In genomic region chr3:81747280-81747679, GRCh38 we compare ENCODE assay signal across 8 cellular contexts. TPM values are rescaled to one million over a fixed set of nuclear protein-coding genes. Genes with fewer than 3 reads are reported as not detected.
DNase-seq lines count a peak whose midpoint lies in the region; ATAC-seq, FAIRE-seq and TF ChIP-seq lines count a peak whose summit lies in the region.
"Not testable (repeated sequence)": the region's sequence is repeated elsewhere in the genome, so short reads cannot be mapped to it uniquely, and the experiment has no call there.

No MANE protein-coding gene starts in this region.

- H3K4me3 ChIP-seq in A549; GM12865 (ENCODE audit: low read depth, low read length); IMR-90 (ENCODE audit: insufficient read depth, low read depth, low read length); Panc1 (ENCODE audit: low read depth in 2 of 2, low read length in 2 of 2); GM12878; osteoblast (ENCODE audit: insufficient read depth, low read length); smooth muscle cell: not testable (repeated sequence)

- H3K14ac ChIP-seq in IMR-90 (replicated peaks; ENCODE audit: low read depth, low read length) = peak overlapping the region; percentile 63; the same call in 1 of the 2 replicates

- H3K9me1 ChIP-seq in IMR-90 (ENCODE audit: insufficient read depth, low read length) = not testable (repeated sequence)

- CTCF ChIA-PET in A549 (lab: Yijun Ruan, JAX) (interaction anchor here (0.8 to 1.2 kb wide), 3 partner anchors 18 to 166 kb away, joined by 3 to 4 read pairs (median 3); no protein-coding TSS in a partner anchor), GM12878 (lab: Yijun Ruan, JAX) (interaction anchor here (1.0 to 2.4 kb wide), 5 partner anchors 8 to 165 kb away, joined by 3 to 8 read pairs (median 6); no protein-coding TSS in a partner anchor)
- CTCF ChIA-PET in IMR-90 (lab: Yijun Ruan, JAX); Panc1 (lab: Charles Lee): not testable (repeated sequence)

- peaks cover 15% of the 10 kb centered on the region for H3F3A ChIP-seq in smooth muscle cell (ENCODE audit: low read depth)

- H3K79me1 ChIP-seq in IMR-90 (ENCODE audit: low read depth in 1 of 2, low read length in 2 of 2) = peaks cover 18 to 26% of the 10 kb centered on the region in 2 experiments

- not testable (repeated sequence) for H3K9ac ChIP-seq in IMR-90 (ENCODE audit: low read depth, low read length); GM12878 (ENCODE audit: control insufficient read depth, insufficient read depth, low read length); smooth muscle cell (ENCODE audit: low read depth)

- peak overlapping the region in 1 of 2 experiments; percentile 81; a peak in 2 of 4 replicates for H4K8ac ChIP-seq in IMR-90 (ENCODE audit: low read depth in 2 of 2, low read length in 2 of 2)

- intact Hi-C loops in IMR-90 (cut with micrococcal nuclease); Panc1 (cut with micrococcal nuclease; ENCODE audit: unreplicated experiment); GM12878 (cut with micrococcal nuclease; ENCODE audit: unreplicated experiment): not testable (repeated sequence)

- H3K79me2 ChIP-seq in GM12878 (ENCODE audit: control insufficient read depth, insufficient read depth, low read length) = not testable (repeated sequence)
- H3K79me2 ChIP-seq in osteoblast (ENCODE audit: insufficient read depth, low read length) (peaks cover 57% of the 10 kb centered on the region), smooth muscle cell (ENCODE audit: low read depth) (peaks cover 18% of the 10 kb centered on the region)

- peaks cover 15 to 26% of the 10 kb centered on the region in 2 donors for H3K4me1 Mint-ChIP-seq in immature natural killer cell

- TF ChIP-seq CTCF in A549 (IDR thresholded peaks at IDR 0.05); GM12865 (IDR thresholded peaks at IDR 0.05; ENCODE audit: insufficient read depth, low read depth, low read length, missing control alignments); IMR-90 (conservative IDR thresholded peaks at IDR 0.05; ENCODE audit: low read depth, low read length); Panc1 (IDR thresholded peaks at IDR 0.05); GM12878 (IDR thresholded peaks at IDR 0.05 in 2 of 3, conservative IDR thresholded peaks at IDR 0.05 in 1 of 3; ENCODE audit: control insufficient read depth in 2 of 3, extremely low read depth in 1 of 3, insufficient read depth in 1 of 3, low read depth in 3 of 3, low read length in 3 of 3); osteoblast (IDR thresholded peaks at IDR 0.05; ENCODE audit: extremely low read depth, low read depth, low read length); smooth muscle cell (IDR thresholded peaks at IDR 0.05; ENCODE audit: borderline replicate concordance, insufficient read depth, poor library complexity, severe bottlenecking): not testable (repeated sequence)

- not testable (repeated sequence) for TF ChIP-seq POLR2A in A549 (IDR thresholded peaks at IDR 0.05; ENCODE audit: low read length); IMR-90 (IDR thresholded peaks at IDR 0.05; ENCODE audit: low read depth, low read length); GM12878 (IDR thresholded peaks at IDR 0.05; ENCODE audit: low read depth, low read length)

- H3K9me3 Mint-ChIP-seq in immature natural killer cell = not testable (repeated sequence)

- TF ChIP-seq RAD21 in A549 (conservative IDR thresholded peaks at IDR 0.05 in 1 of 2, IDR thresholded peaks at IDR 0.05 in 1 of 2); IMR-90 (IDR thresholded peaks at IDR 0.05; ENCODE audit: low read length); GM12878 (IDR thresholded peaks at IDR 0.05; ENCODE audit: insufficient read depth, low read depth, low read length): not testable (repeated sequence)

- not testable (repeated sequence) for ATAC-seq in A549; IMR-90 (ENCODE audit: low read depth); Panc1
- peak; percentile 88 for ATAC-seq in GM12878

- peak overlapping the region; percentile 78; the same call in 1 of the 2 replicates for H2BK20ac ChIP-seq in IMR-90 (ENCODE audit: low read depth, low read length)

- not testable (repeated sequence) for DNase-seq in A549 (ENCODE audit: low read depth in 1 of 2, low spot score in 1 of 2); IMR-90; Panc1 (ENCODE audit: low read depth, low spot score); osteoblast (ENCODE audit: insufficient read length, low spot score, missing footprints); smooth muscle cell (lab: John Stamatoyannopoulos, UW; ENCODE audit: unreplicated experiment)
- DNase-seq in GM12865 (ENCODE audit: low read depth) (peak; percentile 26), GM12878 (ENCODE audit: low read depth, low spot score) (peak; percentile 37), immature natural killer cell (peak; percentile 34 to 40 (median 37))

- peak overlapping the region in 4 of 5 donors; percentile 30 to 46 (median 32) for H3K4me3 Mint-ChIP-seq in immature natural killer cell

- SMC1A ChIA-PET in GM12878 (lab: Charles Lee; ENCODE audit: uncharacterized antibody, unreplicated experiment) = interaction anchor here (1.0 to 4.9 kb wide), 4 partner anchors 9 to 71 kb away, joined by 3 to 18 read pairs (median 4); no protein-coding TSS in a partner anchor

- peak overlapping the region; percentile 60 for H4K5ac ChIP-seq in IMR-90 (ENCODE audit: low read depth, low read length)

- H4K91ac ChIP-seq in IMR-90 (ENCODE audit: insufficient read depth, low read depth, low read length) = peak overlapping the region; percentile 73; the same call in 1 of the 2 replicates

- H3K4me1 ChIP-seq in A549 (peaks cover 51% of the 10 kb centered on the region), IMR-90 (ENCODE audit: control insufficient read depth, insufficient read depth, low read length) (peaks cover 17% of the 10 kb centered on the region), Panc1 (ENCODE audit: control insufficient read depth, insufficient read depth, low read length) (peaks cover 16% of the 10 kb centered on the region), osteoblast (ENCODE audit: insufficient read depth, low read length) (peaks cover 49% of the 10 kb centered on the region), smooth muscle cell (ENCODE audit: low read depth) (peaks cover 15% of the 10 kb centered on the region)
- H3K4me1 ChIP-seq in GM12878 (ENCODE audit: control insufficient read depth, insufficient read depth, low read length) = not testable (repeated sequence)

- POLR2A ChIA-PET in A549 (lab: Yijun Ruan, JAX); IMR-90 (lab: Charles Lee; ENCODE audit: unreplicated experiment); Panc1 (lab: Charles Lee): not testable (repeated sequence)
- POLR2A ChIA-PET in GM12878 (lab: Charles Lee) = interaction anchor here (0.8 to 1.7 kb wide), 3 partner anchors 14 to 22 kb away, joined by 3 to 4 read pairs (median 3); partner anchors contain the start of gene GBE1

- H2AK9ac ChIP-seq in IMR-90 (replicated peaks; ENCODE audit: low read depth, low read length, poor library complexity) = not testable (repeated sequence)

- peak overlapping the region; percentile 74 for H2BK5ac ChIP-seq in IMR-90 (ENCODE audit: low read depth, low read length, poor library complexity, severe bottlenecking)

- H2BK15ac ChIP-seq in IMR-90 (ENCODE audit: low read depth, low read length) = 0 out of 3 replicates have a peak overlapping the region, but pooled peaks have one; percentile 25

- 86% methylated on average over 4 of the region's 4 CpGs for WGBS in A549 (ENCODE audit: missing lambda C conversion rate)
- WGBS in IMR-90 (ENCODE audit: extremely low coverage in 2 of 2, insufficient read length in 1 of 2), 2 experiments = no CpG with 5 or more reads among the region's 4 CpGs
- WGBS in GM12878 (ENCODE audit: insufficient coverage, insufficient replicate concordance, low lambda C conversion rate, missing lambda C conversion rate) = 92% methylated on average over 4 of the region's 4 CpGs
- WGBS in smooth muscle cell (ENCODE audit: low lambda C conversion rate) = 85% methylated on average over 4 of the region's 4 CpGs

- not testable (repeated sequence) for H3K4me2 ChIP-seq in A549; IMR-90 (ENCODE audit: low read depth, low read length); GM12878 (ENCODE audit: control insufficient read depth, insufficient read depth); osteoblast (ENCODE audit: insufficient read depth, low read length); smooth muscle cell

- not testable (repeated sequence) for H3K27me3 ChIP-seq in IMR-90 (ENCODE audit: control insufficient read depth, insufficient read depth, low read length); Panc1 (ENCODE audit: control insufficient read depth, insufficient read depth, low read length); GM12878 (replicated peaks in 1 of 2; ENCODE audit: control insufficient read depth in 2 of 2, insufficient read depth in 2 of 2, low read length in 1 of 2); osteoblast (ENCODE audit: insufficient read depth, low read length); smooth muscle cell (ENCODE audit: low read depth)

- BruUV-seq in IMR-90 (replicated peaks; lab: Mats Ljungman, UMichigan); Panc1 (replicated peaks; lab: Mats Ljungman, UMichigan); GM12878 (replicated peaks; lab: Mats Ljungman, UMichigan): not testable (repeated sequence)

- peak overlapping the region; percentile 69 for H3K18ac ChIP-seq in IMR-90 (ENCODE audit: low read depth, low read length)

- not testable (repeated sequence) for H3K9me3 ChIP-seq in A549; IMR-90 (ENCODE audit: control insufficient read depth, insufficient read depth, low read length); Panc1 (ENCODE audit: control insufficient read depth, insufficient read depth, low read depth, low read length); GM12878 (replicated peaks; ENCODE audit: control insufficient read depth, insufficient read depth, low read length); osteoblast (ENCODE audit: low read depth, low read length); smooth muscle cell (replicated peaks; ENCODE audit: low read depth)

- not testable (repeated sequence) for H3K27me3 Mint-ChIP-seq in immature natural killer cell (ENCODE audit: low read depth in 3 of 3)

- peak overlapping the region; percentile 71 for H3K4ac ChIP-seq in IMR-90 (ENCODE audit: low read depth, low read length)

- H4K20me1 ChIP-seq in IMR-90 (ENCODE audit: insufficient read depth, low read length); GM12878 (ENCODE audit: control insufficient read depth, insufficient read depth); osteoblast (ENCODE audit: insufficient read depth, low read length); smooth muscle cell (ENCODE audit: low read depth): not testable (repeated sequence)

- dilution Hi-C loops in IMR-90 (cut with HindIII; ENCODE audit: low sequenced_read_pairs, unreplicated experiment) = not testable (repeated sequence)

- H3K23ac ChIP-seq in IMR-90 (ENCODE audit: low read depth, low read length) = peak overlapping the region; percentile 74; the same call in 1 of the 2 replicates

- RAD21 ChIA-PET in GM12878 (lab: Charles Lee; ENCODE audit: unreplicated experiment) = interaction anchor here (0.5 to 1.0 kb wide), 4 partner anchors 9 to 79 kb away, joined by 3 to 6 read pairs (median 4); partner anchors contain the start of gene GBE1

- H3K27ac ChIP-seq in A549 = peak overlapping the region; percentile 32 to 76; a peak in 5 of 6 replicates
- H3K27ac ChIP-seq in IMR-90 (ENCODE audit: insufficient read depth, low read length) = peak overlapping the region; percentile 8; the same call in 1 of the 2 replicates
- peak overlapping the region; percentile 29; the same call in 1 of the 2 replicates for H3K27ac ChIP-seq in Panc1 (ENCODE audit: low read length)
- not testable (repeated sequence) for H3K27ac ChIP-seq in GM12878 (ENCODE audit: control insufficient read depth, insufficient read depth)
- peak overlapping the region; percentile 29 for H3K27ac ChIP-seq in osteoblast (ENCODE audit: low read depth, low read length)
- peak overlapping the region; percentile 10 for H3K27ac ChIP-seq in smooth muscle cell (ENCODE audit: low read depth)

- TF ChIP-seq EP300 in A549 (IDR thresholded peaks at IDR 0.05) = not testable (repeated sequence)
- peak in 1 of 2 experiments; percentile 13; a peak in 1 of 4 replicates for TF ChIP-seq EP300 in GM12878 (IDR thresholded peaks at IDR 0.05; ENCODE audit: borderline replicate concordance in 1 of 2, control insufficient read depth in 1 of 2, low read depth in 2 of 2, low read length in 2 of 2)

- H2AK5ac ChIP-seq in IMR-90 (ENCODE audit: low read depth, low read length) = peak overlapping the region; percentile 42; the same call in 1 of the 2 replicates

- not testable (repeated sequence) for H3K36me3 ChIP-seq in IMR-90 (ENCODE audit: control insufficient read depth, insufficient read depth, low read length); Panc1 (ENCODE audit: control insufficient read depth, insufficient read depth, low read length); GM12878 (ENCODE audit: control insufficient read depth in 2 of 2, insufficient read depth in 2 of 2, low read length in 1 of 2); osteoblast (ENCODE audit: insufficient read depth, low read length); smooth muscle cell (ENCODE audit: low read depth)

- not testable (repeated sequence) for H2AFZ ChIP-seq in IMR-90 (replicated peaks; ENCODE audit: low read length, poor library complexity); GM12878 (ENCODE audit: control insufficient read depth, low read depth, low read length); osteoblast (ENCODE audit: low read length); smooth muscle cell (ENCODE audit: low read depth)

- not testable (repeated sequence) for H3K36me3 Mint-ChIP-seq in immature natural killer cell

- peak overlapping the region; percentile 20 to 87 (median 68) for H3K27ac Mint-ChIP-seq in immature natural killer cell

- peak overlapping the region; percentile 78; the same call in 1 of the 2 replicates for H2BK120ac ChIP-seq in IMR-90 (ENCODE audit: low read depth, low read length)

- in situ Hi-C loops in IMR-90 (cut with MboI; ENCODE audit: low sequenced_read_pairs); Panc1 (cut with HindIII; ENCODE audit: low pct_unique_long_range_greater_than_20kb, low sequenced_read_pairs); GM12878 (cut with MboI): not testable (repeated sequence)

- not testable (repeated sequence) for H3K56ac ChIP-seq in IMR-90 (ENCODE audit: extremely low read depth, insufficient read depth, low read length)

- not testable (repeated sequence) for FAIRE-seq in A549 (lab: Jason Lieb, UNC); GM12878 (lab: Jason Lieb, UNC)

RNA-seq across cellular contexts. Expression of gene GBE1, which starts 14.2 kb away (rescaled TPM):
- polyA plus RNA-seq in A549 (2011; rRNA removed) (47.1 and 55.0 TPM in 2 replicates), A549 (2017; fragmentation: RNase III; extraction: RNeasy Plus Mini Kit Qiagen cat#74134 plus additional on column Dnase treatment) (36.3 to 39.5 TPM (median 38.1 TPM) in 3 replicates), IMR-90 (2012; rRNA removed) (26.5 and 36.7 TPM in 2 replicates), GM12878 (2011; rRNA removed) (59.5 and 88.2 TPM in 2 replicates), GM12878 (2014; fragmentation: Illumina TruSeq; extraction: Trizol) (40.0 and 49.0 TPM in 2 replicates), GM12878 (2014; fragmentation: Nextera tagmentation; extraction: Ambion mirVana) (10 to 100 TPM; 21.4 to 21.8 TPM), GM12878 (2014; rRNA removed) (23.5 and 25.6 TPM in 2 replicates), GM12878 (2016; fragmentation: Nextera tagmentation; extraction: Ambion mirVana) (10 to 100 TPM; 58.0 to 62.2 TPM), immature natural killer cell (10 to 100 TPM; 12.9 to 21.7 (median 16.2) TPM), smooth muscle cell (23.4 and 36.2 TPM in 2 replicates)
- polyA plus RNA-seq in A549 (2012; cell fraction: cytosol; rRNA removed) = 9.3 and 10.3 TPM in 2 replicates
- 6.6 and 7.7 TPM in 2 replicates for polyA plus RNA-seq in A549 (2012; cell fraction: nucleus; rRNA removed)
- 26.3 and 26.8 TPM in 2 replicates for polyA minus RNA-seq in A549 (2011; rRNA and poly(A)+ RNA removed)
- total RNA-seq in IMR-90 (2012; rRNA removed) (90.3 and 122 TPM in 2 replicates), Panc1 (2021; ENCODE audit: unreplicated experiment) (30.4 TPM), GM12878 (2014; rRNA removed) (32.4 and 36.5 TPM in 2 replicates), GM12878 (2014; rRNA removed; fragmentation: Illumina TruSeq; extraction: Trizol) (50.6 and 51.0 TPM in 2 replicates), GM12878 (2021) (42.4 and 43.1 TPM in 2 replicates), osteoblast (148 and 184 TPM in 2 replicates), smooth muscle cell (50.8 and 52.4 TPM in 2 replicates)
- 5.6 and 6.6 TPM in 2 replicates for polyA plus RNA-seq in IMR-90 (2012; cell fraction: cytosol; rRNA removed)
- 2.0 and 25.1 TPM in 2 replicates for polyA plus RNA-seq in IMR-90 (2012; cell fraction: nucleus; rRNA removed; ENCODE audit: low replicate concordance)
- polyA plus RNA-seq in Panc1 (2012; ENCODE audit: insufficient read length) = 12.3 TPM
- 223 and 227 TPM in 2 replicates for total RNA-seq in GM12878 (2013; cell fraction: nucleolus; rRNA removed)
- 32.0 TPM for polyA plus RNA-seq in GM12878 (2011; ENCODE audit: low read depth)
- 21.0 and 27.0 TPM in 2 replicates for polyA plus RNA-seq in GM12878 (2011; cell fraction: cytosol; rRNA removed)
- 32.3 and 34.5 TPM in 2 replicates for polyA plus RNA-seq in GM12878 (2011; cell fraction: nucleus; rRNA removed)
- 35.4 and 54.7 TPM in 2 replicates for polyA plus RNA-seq in GM12878 (2012)
- 72.0 and 82.2 TPM in 2 replicates for polyA minus RNA-seq in GM12878 (2011; rRNA and poly(A)+ RNA removed)
- polyA minus RNA-seq in GM12878 (2011; cell fraction: cytosol; rRNA and poly(A)+ RNA removed) = 19.9 and 22.7 TPM in 2 replicates
- 87.9 and 109 TPM in 2 replicates for polyA minus RNA-seq in GM12878 (2011; cell fraction: nucleus; rRNA and poly(A)+ RNA removed)
